ENCODE assay signal across 10 cellular contexts in the genomic region with DNA sequence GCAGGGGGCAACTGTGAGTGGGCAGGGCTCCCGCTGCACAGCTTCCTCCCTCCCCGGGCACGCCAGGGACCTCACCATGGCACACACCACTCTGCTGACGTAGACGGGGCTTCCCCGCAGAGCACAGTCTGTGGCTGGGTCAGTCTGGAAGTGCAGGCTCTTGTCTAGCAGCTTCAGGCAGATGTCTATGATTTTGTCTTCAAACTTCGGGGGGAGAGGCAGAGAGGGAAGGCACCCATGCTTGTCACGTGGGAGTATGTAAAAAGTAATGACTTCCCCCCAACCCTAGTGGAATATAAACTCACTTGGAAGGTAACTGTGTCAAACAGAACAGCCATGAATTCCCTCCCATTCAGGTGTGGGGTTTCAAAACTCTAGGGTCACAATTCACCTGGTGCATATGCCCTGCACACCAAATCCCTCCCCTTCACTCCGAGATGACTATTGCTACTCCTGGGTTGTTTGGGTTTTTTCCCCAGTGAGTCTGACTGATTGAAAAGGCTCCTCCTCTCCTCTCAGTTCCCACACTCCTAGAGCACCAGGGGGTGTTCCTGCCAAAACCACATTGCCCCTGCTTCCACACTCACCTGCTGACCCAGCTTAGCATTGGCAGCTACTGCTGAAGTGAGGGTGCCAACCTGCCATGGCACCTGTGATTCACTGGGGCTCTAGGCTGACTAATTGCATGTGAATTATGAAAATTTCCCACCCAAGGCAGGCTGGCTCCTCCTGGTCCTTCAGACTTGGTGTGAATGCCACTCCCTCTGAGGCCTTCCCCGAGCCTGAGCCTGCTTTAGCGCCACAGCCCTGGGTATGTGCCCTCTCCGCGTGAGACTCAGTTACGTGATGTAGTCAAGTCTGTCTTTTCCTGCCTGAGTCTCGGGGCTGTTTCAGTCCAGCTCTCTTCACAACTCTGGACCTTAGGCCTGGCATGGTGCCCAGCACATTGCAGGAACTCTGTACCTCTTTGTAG. TPM values are rescaled to one million over a fixed set of nuclear protein-coding genes. Genes with fewer than 3 reads are reported as not detected.
DNase-seq lines count a peak whose midpoint lies in the region; ATAC-seq lines count a peak whose summit lies in the region.
"Had no signal": no experiment of that assay in that cellular context is flagged by ENCODE, and none has a peak within 500 bp of the region (broad histone marks: within the 10 kb centered on the region; RNA-seq: fewer than 3 reads in every experiment).

No MANE protein-coding gene starts in this region.

- H3K9me3 Mint-ChIP-seq in activated CD8-positive, alpha-beta memory T cell treated with anti-CD3 and anti-CD28 coated beads, Interleukin-2, amount 10 ng/mL, durations not matched to agents 7 days and 5 days (ENCODE audit: low read depth) = no peaks in the 10 kb centered on the region
- H3K9me3 Mint-ChIP-seq in activated naive CD8-positive, alpha-beta T cell treated with anti-CD3 and anti-CD28 coated beads for 36 hours = no peaks in the 10 kb centered on the region
- no peaks in the 10 kb centered on the region for H3K9me3 Mint-ChIP-seq in memory B cell
- H3K9me3 Mint-ChIP-seq: T-cell had no signal

- DNase-seq in activated CD8-positive, alpha-beta memory T cell treated with anti-CD3 and anti-CD28 coated beads, Interleukin-2, amount 10 ng/mL, durations not matched to agents 7 days and 5 days = peak; percentile 54
- no peak for DNase-seq in activated CD8-positive, alpha-beta memory T cell treated with anti-CD3 and anti-CD28 coated beads for 24 hours
- peak; percentile 32 for DNase-seq in activated naive CD8-positive, alpha-beta T cell treated with anti-CD3 and anti-CD28 coated beads for 36 hours
- DNase-seq in memory B cell (ENCODE audit: low spot score in 2 of 2) (peak; percentile 38 to 64), NCI-H345 (lab: John Stamatoyannopoulos, UW) (no peak), COLO668 (lab: John Stamatoyannopoulos, UW; ENCODE audit: unreplicated experiment) (no peak)
- no peak for DNase-seq in activated CD4-positive, CD25-positive, alpha-beta regulatory T cell (lab: John Stamatoyannopoulos, UW)

- H3K27ac Mint-ChIP-seq in activated CD8-positive, alpha-beta memory T cell treated with anti-CD3 and anti-CD28 coated beads, Interleukin-2, amount 10 ng/mL, durations not matched to agents 7 days and 5 days = no peak overlapping the region
- H3K27ac Mint-ChIP-seq in activated naive CD8-positive, alpha-beta T cell treated with anti-CD3 and anti-CD28 coated beads for 36 hours = no peak overlapping the region
- peak overlapping the region; percentile 78 for H3K27ac Mint-ChIP-seq in memory B cell
- H3K27ac Mint-ChIP-seq: T-cell had no signal

- no peak overlapping the region for H3K4me3 Mint-ChIP-seq in activated CD8-positive, alpha-beta memory T cell treated with anti-CD3 and anti-CD28 coated beads, Interleukin-2, amount 10 ng/mL, durations not matched to agents 7 days and 5 days
- no peak overlapping the region for H3K4me3 Mint-ChIP-seq in activated naive CD8-positive, alpha-beta T cell treated with anti-CD3 and anti-CD28 coated beads for 36 hours
- H3K4me3 Mint-ChIP-seq in memory B cell = peak overlapping the region; percentile 57
- H3K4me3 Mint-ChIP-seq: T-cell had no signal

- ATAC-seq in activated CD8-positive, alpha-beta memory T cell treated with anti-CD3 and anti-CD28 coated beads, Interleukin-2, amount 10 ng/mL, durations not matched to agents 7 days and 5 days = peak; percentile 54
- peak; percentile 40 for ATAC-seq in HG03097 (IDR thresholded peaks at IDR 0.05; ENCODE audit: low FRiP score, unreplicated experiment)
- peak; percentile 96 for ATAC-seq in memory B cell (ENCODE audit: low read depth)

- H3K27me3 Mint-ChIP-seq in activated CD8-positive, alpha-beta memory T cell treated with anti-CD3 and anti-CD28 coated beads, Interleukin-2, amount 10 ng/mL, durations not matched to agents 7 days and 5 days = peaks cover 5% of the 10 kb centered on the region
- H3K27me3 Mint-ChIP-seq in activated naive CD8-positive, alpha-beta T cell treated with anti-CD3 and anti-CD28 coated beads for 36 hours = no peaks in the 10 kb centered on the region
- H3K27me3 Mint-ChIP-seq in memory B cell = no peaks in the 10 kb centered on the region

- CTCF ChIA-PET in activated CD8-positive, alpha-beta memory T cell treated with anti-CD3 and anti-CD28 coated beads, Interleukin-2, amount 10 ng/mL, durations not matched to agents 7 days and 5 days (lab: Charles Lee) = interaction anchor here (0.6 to 2.2 kb wide), 3 partner anchors 28 to 49 kb away, joined by 3 to 8 read pairs (median 3); no protein-coding TSS in a partner anchor

- peaks cover 7% of the 10 kb centered on the region for H3K36me3 Mint-ChIP-seq in activated CD8-positive, alpha-beta memory T cell treated with anti-CD3 and anti-CD28 coated beads, Interleukin-2, amount 10 ng/mL, durations not matched to agents 7 days and 5 days
- H3K36me3 Mint-ChIP-seq in activated naive CD8-positive, alpha-beta T cell treated with anti-CD3 and anti-CD28 coated beads for 36 hours = no peaks in the 10 kb centered on the region
- H3K36me3 Mint-ChIP-seq in memory B cell = no peaks in the 10 kb centered on the region
- H3K36me3 Mint-ChIP-seq: T-cell had no signal

- H3K4me1 Mint-ChIP-seq in activated CD8-positive, alpha-beta memory T cell treated with anti-CD3 and anti-CD28 coated beads, Interleukin-2, amount 10 ng/mL, durations not matched to agents 7 days and 5 days = peaks cover 54% of the 10 kb centered on the region
- peaks cover 36% of the 10 kb centered on the region for H3K4me1 Mint-ChIP-seq in activated naive CD8-positive, alpha-beta T cell treated with anti-CD3 and anti-CD28 coated beads for 36 hours
- H3K4me1 Mint-ChIP-seq in memory B cell = peaks cover 25% of the 10 kb centered on the region

RNA-seq across cellular contexts. Expression of a gene that starts 13.0 kb away (rescaled TPM):
- total RNA-seq in activated CD8-positive, alpha-beta memory T cell treated with anti-CD3 and anti-CD28 coated beads, Interleukin-2, amount 10 ng/mL, durations not matched to agents 7 days and 5 days = 1 to 10 TPM in 1 of 2 experiments, under 1 TPM in 1; 0.91 to 1.1 TPM
- under 1 TPM; 0.16 to 0.38 TPM for total RNA-seq in activated naive CD8-positive, alpha-beta T cell treated with anti-CD3 and anti-CD28 coated beads for 36 hours
- total RNA-seq: T-cell, temporal lobe had no signal

RNA-seq across cellular contexts. Expression of a gene that starts 32.9 kb away (rescaled TPM):
- not detected for total RNA-seq in activated CD8-positive, alpha-beta memory T cell treated with anti-CD3 and anti-CD28 coated beads, Interleukin-2, amount 10 ng/mL, durations not matched to agents 7 days and 5 days
- not detected for total RNA-seq in activated naive CD8-positive, alpha-beta T cell treated with anti-CD3 and anti-CD28 coated beads for 36 hours
- total RNA-seq: T-cell had no signal

RNA-seq across cellular contexts. Expression of a gene that starts 48.3 kb away (rescaled TPM):
- not detected for total RNA-seq in activated CD8-positive, alpha-beta memory T cell treated with anti-CD3 and anti-CD28 coated beads, Interleukin-2, amount 10 ng/mL, durations not matched to agents 7 days and 5 days
- total RNA-seq in activated naive CD8-positive, alpha-beta T cell treated with anti-CD3 and anti-CD28 coated beads for 36 hours = not detected
- total RNA-seq: T-cell, temporal lobe had no signal

Comparison
In these comparisons a context has a peak if more than half of its experiments do, and no peak if none do; other contexts are left out.
1. DNase-seq: peak in activated CD8-positive, alpha-beta memory T cell treated with anti-CD3 and anti-CD28 coated beads, Interleukin-2, amount 10 ng/mL, durations not matched to agents 7 days and 5 days (single experiment), activated naive CD8-positive, alpha-beta T cell treated with anti-CD3 and anti-CD28 coated beads for 36 hours (single experiment) and memory B cell (2 of 2); none in activated CD8-positive, alpha-beta memory T cell treated with anti-CD3 and anti-CD28 coated beads for 24 hours (single experiment), NCI-H345 (single experiment), COLO668 (single experiment) and activated CD4-positive, CD25-positive, alpha-beta regulatory T cell (0 of 4).
2. ATAC-seq: peak in every context shown above with its lines; median percentile 96 in memory B cell; 54 in activated CD8-positive, alpha-beta memory T cell treated with anti-CD3 and anti-CD28 coated beads, Interleukin-2, amount 10 ng/mL, durations not matched to agents 7 days and 5 days; 40 in HG03097.